In genomic region chr14:24441485-24441884, GRCh38 we compare ENCODE assay signal across 1 cellular context.
TF ChIP-seq lines count a peak whose summit lies in the region.

No MANE protein-coding gene starts in this region.

TF ChIP-seq in H1, 55 proteins besides CTCF, POLR2A, EP300 and RAD21:
- TF ChIP-seq PHF8 (conservative IDR thresholded peaks at IDR 0.05; ENCODE audit: low read depth, low read length) (no peak), POU5F1 (IDR thresholded peaks at IDR 0.05; ENCODE audit: low read depth, low read length) (no peak), NANOG (IDR thresholded peaks at IDR 0.05; ENCODE audit: insufficient read depth, low read depth, low read length, poor library complexity, severe bottlenecking) (no peak), BCL11A (IDR thresholded peaks at IDR 0.05; ENCODE audit: low read depth in 2 of 2, low read length in 2 of 2) (no peak), SUZ12 (IDR thresholded peaks at IDR 0.05; ENCODE audit: low read length) (no peak), HDAC6 (IDR thresholded peaks at IDR 0.05; ENCODE audit: low read depth, low read length) (no peak), KDM5A (IDR thresholded peaks at IDR 0.05; ENCODE audit: low read length) (no peak), E2F6 (IDR thresholded peaks at IDR 0.05) (no peak), EGR1 (IDR thresholded peaks at IDR 0.05; ENCODE audit: borderline replicate concordance, low read depth, low read length) (no peak), BACH1 (IDR thresholded peaks at IDR 0.05; ENCODE audit: low read length) (no peak), CHD1 (IDR thresholded peaks at IDR 0.05; ENCODE audit: low read depth, low read length) (no peak), HDAC2 (IDR thresholded peaks at IDR 0.05; ENCODE audit: borderline replicate concordance in 1 of 2, low read depth in 2 of 2, low read length in 2 of 2) (no peak), KDM4A (IDR thresholded peaks at IDR 0.05; ENCODE audit: low read depth, low read length, severe bottlenecking) (no peak), CHD2 (IDR thresholded peaks at IDR 0.05; ENCODE audit: low read length) (no peak), POLR2AphosphoS5 (IDR thresholded peaks at IDR 0.05; ENCODE audit: low read depth, low read length) (no peak), RBBP5 (IDR thresholded peaks at IDR 0.05; ENCODE audit: borderline replicate concordance, low read depth, low read length) (no peak), KDM1A (IDR thresholded peaks at IDR 0.05; ENCODE audit: borderline replicate concordance, low read length) (no peak)
